21 cellular contexts compared by ENCODE assay signal in the genomic region with DNA sequence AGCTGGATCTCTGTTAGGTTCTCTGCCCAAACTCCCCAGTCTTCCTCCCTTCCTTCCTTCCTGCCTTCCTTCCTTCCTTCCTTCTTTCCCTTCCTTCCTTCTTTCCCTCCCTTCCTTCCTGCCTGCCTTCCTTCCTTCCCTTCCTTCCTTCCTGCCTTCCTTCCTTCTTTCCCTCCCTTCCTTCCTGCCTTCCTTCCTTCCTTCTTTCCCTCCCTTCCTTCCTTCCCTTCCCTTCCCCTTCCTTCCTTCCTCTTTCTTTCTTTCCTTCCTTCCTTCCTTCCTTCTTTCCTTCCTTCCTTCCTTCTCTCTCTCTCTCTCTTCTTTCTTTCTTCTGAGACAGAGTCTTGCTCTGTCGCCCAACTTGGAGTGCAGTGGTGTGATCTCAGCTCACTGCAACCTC.
"Had no signal": no experiment of that assay in that cellular context is flagged by ENCODE, and none has a peak within 500 bp of the region (broad histone marks: within the 10 kb centered on the region; RNA-seq: fewer than 3 reads in every experiment).

No MANE protein-coding gene starts in this region.

- H3K27me3 Mint-ChIP-seq: type B pancreatic cell had no signal

- H3K9me3 Mint-ChIP-seq: endodermal cell, type B pancreatic cell had no signal

- H3K4me3 Mint-ChIP-seq: endodermal cell, nephron progenitor cell, type B pancreatic cell had no signal

- DNase-seq: colonic mucosa; dermis blood vessel endothelial cell; endodermal cell; erythroblast; foreskin keratinocyte; kidney; left cardiac atrium; left ventricle myocardium inferior; lower lobe of right lung; mesenchymal stem cell; midbrain; nephron progenitor cell; posterior cingulate gyrus; sigmoid colon; stimulated activated CD4-positive, alpha-beta T cell treated with anti-CD3 and anti-CD28 coated beads, Interleukin-2, amount 100 ng/mL, for 24 hours; stimulated activated CD4-positive, alpha-beta T cell treated with anti-CD3 and anti-CD28 coated beads, Interleukin-4, amount 100 ng/mL, for 4 hours; stimulated activated naive CD4-positive, alpha-beta T cell treated with Interleukin-2 at 50 U/mL for 16 hours; thyroid gland had no signal

- ATAC-seq: foreskin keratinocyte, left cardiac atrium, lower lobe of right lung had no signal

- H3K27ac Mint-ChIP-seq: endodermal cell, type B pancreatic cell had no signal

- H3K4me1 Mint-ChIP-seq: endodermal cell had no signal

- H3K9me3 ChIP-seq: colonic mucosa, left ventricle myocardium inferior, lower lobe of right lung, right atrium auricular region, sigmoid colon, suprapubic skin, thyroid gland had no signal
